ENCODE assay signal across 8 cellular contexts in the genomic region with DNA sequence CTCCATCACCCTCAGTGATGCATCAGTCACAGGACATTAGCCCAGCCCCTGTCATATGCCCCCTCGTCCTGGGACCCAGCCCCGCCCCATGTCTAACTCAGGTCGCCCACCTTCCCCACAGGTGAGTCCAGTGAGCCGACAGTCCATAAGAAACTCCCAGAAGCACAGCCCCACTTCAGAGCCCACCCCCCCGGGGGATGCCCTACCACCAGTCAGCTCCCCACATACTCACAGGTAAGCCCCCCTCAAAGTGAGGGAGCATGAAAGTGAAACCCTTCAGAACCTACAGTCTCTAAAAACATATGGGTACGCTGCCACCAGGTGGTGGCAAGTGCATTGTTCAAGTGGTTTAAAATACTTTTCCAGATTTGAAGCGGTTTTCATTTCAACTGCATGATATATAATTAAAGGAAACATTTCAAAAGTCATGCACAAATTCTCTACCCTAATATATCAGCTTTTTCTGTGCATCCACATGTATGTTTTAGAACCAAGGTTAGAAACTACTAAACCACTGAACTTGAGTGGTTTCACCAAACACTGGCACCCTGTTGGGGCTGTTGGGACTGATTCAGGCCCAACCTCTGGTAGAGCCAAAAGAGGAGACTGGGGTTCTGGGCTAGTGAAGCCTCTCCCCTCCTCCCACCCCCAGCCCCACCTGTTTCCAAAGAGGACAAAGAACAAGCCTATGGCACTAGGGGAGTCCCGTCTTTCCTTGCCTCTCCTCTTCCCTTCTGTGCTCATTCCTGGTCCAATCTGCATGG. TPM values are rescaled to one million over a fixed set of nuclear protein-coding genes. Genes with fewer than 3 reads are reported as not detected.
A peak's percentile ranks its signal among the peaks of the same experiment; 100 is the strongest.
DNase-seq lines count a peak whose midpoint lies in the region; ATAC-seq and TF ChIP-seq lines count a peak whose summit lies in the region.

No MANE protein-coding gene starts in this region.

- H3K4me1 Mint-ChIP-seq in osteocyte (ENCODE audit: unreplicated experiment) = peaks cover 29% of the 10 kb centered on the region

- H3K36me3 Mint-ChIP-seq in osteocyte (ENCODE audit: unreplicated experiment) = no peaks in the 10 kb centered on the region

- no peak overlapping the region for H3K4me3 ChIP-seq in esophagus muscularis mucosa

- H3K27me3 ChIP-seq in esophagus muscularis mucosa = peaks cover 10 to 89% (median 51%) of the 10 kb centered on the region in 4 donors

- WGBS in esophagus muscularis mucosa = 60% methylated on average over 3 of the region's 8 CpGs

- TF ChIP-seq POLR2A in esophagus muscularis mucosa (IDR thresholded peaks at IDR 0.05; ENCODE audit: low read depth) = no peak

- no peaks in the 10 kb centered on the region for H3K36me3 ChIP-seq in esophagus muscularis mucosa

- TF ChIP-seq CTCF in esophagus muscularis mucosa (IDR thresholded peaks at IDR 0.05) (peak; percentile 57 to 68 (median 66)), osteocyte (IDR thresholded peaks at IDR 0.05) (peak; percentile 73)

- no peaks in the 10 kb centered on the region for H3K9me3 ChIP-seq in esophagus muscularis mucosa

- no peak overlapping the region for H3K4me3 Mint-ChIP-seq in osteocyte (ENCODE audit: unreplicated experiment)

- no peaks in the 10 kb centered on the region for H3K27me3 Mint-ChIP-seq in osteocyte (ENCODE audit: unreplicated experiment)

- peak overlapping the region; percentile 83 for H3K27ac Mint-ChIP-seq in osteocyte (ENCODE audit: unreplicated experiment)

- ATAC-seq in GM21786 (IDR thresholded peaks at IDR 0.05; ENCODE audit: unreplicated experiment) (no peak), HG02852 (IDR thresholded peaks at IDR 0.05; ENCODE audit: unreplicated experiment) (no peak)

- DNase-seq in SKM-1 treated with dmso at 0.1 percent for 144 hours (lab: John Stamatoyannopoulos, UW; ENCODE audit: unreplicated experiment) = peak; percentile 25
- DNase-seq in SKM-1 (lab: John Stamatoyannopoulos, UW; ENCODE audit: unreplicated experiment) = no peak
- DNase-seq in NCI-H1436 (lab: John Stamatoyannopoulos, UW) = peak; percentile 55
- peak; percentile 30 to 33 for DNase-seq in activated CD4-positive, alpha-beta T cell treated with anti-CD3 and anti-CD28 coated beads, Interleukin-2, amount 50 U/mL, for 4 hours
- no peak for DNase-seq in esophagus muscularis mucosa (ENCODE audit: extremely low spot score)
- no peak for DNase-seq in osteocyte (ENCODE audit: extremely low spot score, unreplicated experiment)

- H3K27ac ChIP-seq in esophagus muscularis mucosa (replicated peaks in 1 of 4) = no peak overlapping the region

- peaks cover 31 to 59% (median 53%) of the 10 kb centered on the region in 4 donors for H3K4me1 ChIP-seq in esophagus muscularis mucosa

- intact Hi-C loops in esophagus muscularis mucosa (cut with DNase I) = no loop called here

- no peaks in the 10 kb centered on the region for H3K9me3 Mint-ChIP-seq in osteocyte (ENCODE audit: unreplicated experiment)

- TF ChIP-seq EP300 in esophagus muscularis mucosa (IDR thresholded peaks at IDR 0.05) = no peak

RNA-seq across cellular contexts. Expression of a gene that starts 17.3 kb away (rescaled TPM):
- total RNA-seq in esophagus muscularis mucosa (10 to 100 TPM in 3 of 4 donors, 1 to 10 TPM in 1; 5.6 to 31.6 (median 24.9) TPM), osteocyte (32.4 and 39.3 TPM in 2 replicates)

RNA-seq across cellular contexts. Expression of a gene that starts 24.0 kb away (rescaled TPM):
- total RNA-seq in esophagus muscularis mucosa = 100 to 1,000 TPM; 168 to 231 (median 186) TPM
- total RNA-seq in osteocyte = 156 and 171 TPM in 2 replicates

RNA-seq across cellular contexts. Expression of a gene that starts 27.7 kb away (rescaled TPM):
- total RNA-seq in esophagus muscularis mucosa = 10 to 100 TPM; 27.4 to 55.2 (median 39.6) TPM
- total RNA-seq in osteocyte = 43.9 and 45.2 TPM in 2 replicates

RNA-seq across cellular contexts. Expression of a gene that starts 28.3 kb away (rescaled TPM):
- total RNA-seq in esophagus muscularis mucosa (10 to 100 TPM; 24.9 to 57.1 (median 39.4) TPM), osteocyte (113 and 121 TPM in 2 replicates)

RNA-seq across cellular contexts. Expression of a gene that starts 54.0 kb away (rescaled TPM):
- total RNA-seq in esophagus muscularis mucosa (10 to 100 TPM; 24.0 to 37.7 (median 28.9) TPM), osteocyte (79.1 and 84.4 TPM in 2 replicates)

Comparison
In these comparisons a context has a peak if more than half of its experiments do, and no peak if none do; other contexts are left out.
1. DNase-seq: peak in SKM-1 treated with dmso at 0.1 percent for 144 hours (single experiment), NCI-H1436 (single experiment) and activated CD4-positive, alpha-beta T cell treated with anti-CD3 and anti-CD28 coated beads, Interleukin-2, amount 50 U/mL, for 4 hours (2 of 2); none in SKM-1 (single experiment), esophagus muscularis mucosa (single experiment) and osteocyte (single experiment).